In the genomic region with DNA sequence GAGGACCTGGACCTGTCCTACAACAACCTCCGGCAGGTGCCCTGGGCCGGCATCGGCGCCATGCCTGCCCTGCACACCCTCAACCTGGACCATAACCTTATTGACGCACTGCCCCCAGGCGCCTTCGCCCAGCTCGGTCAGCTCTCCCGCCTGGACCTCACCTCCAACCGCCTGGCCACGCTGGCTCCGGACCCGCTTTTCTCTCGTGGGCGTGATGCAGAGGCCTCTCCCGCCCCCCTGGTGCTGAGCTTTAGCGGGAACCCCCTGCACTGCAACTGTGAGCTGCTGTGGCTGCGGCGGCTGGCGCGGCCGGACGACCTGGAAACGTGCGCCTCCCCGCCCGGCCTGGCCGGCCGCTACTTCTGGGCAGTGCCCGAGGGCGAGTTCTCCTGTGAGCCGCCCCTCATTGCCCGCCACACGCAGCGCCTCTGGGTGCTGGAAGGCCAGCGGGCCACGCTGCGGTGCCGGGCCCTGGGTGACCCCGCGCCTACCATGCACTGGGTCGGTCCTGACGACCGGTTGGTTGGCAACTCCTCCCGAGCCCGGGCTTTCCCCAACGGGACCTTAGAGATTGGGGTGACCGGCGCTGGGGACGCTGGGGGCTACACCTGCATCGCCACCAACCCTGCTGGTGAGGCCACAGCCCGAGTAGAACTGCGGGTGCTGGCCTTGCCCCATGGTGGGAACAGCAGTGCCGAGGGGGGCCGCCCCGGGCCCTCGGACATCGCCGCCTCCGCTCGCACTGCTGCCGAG, we compare ENCODE assay signal across 12 cellular contexts. TPM values are rescaled to one million over a fixed set of nuclear protein-coding genes. Genes with fewer than 3 reads are reported as not detected.
A peak's percentile ranks its signal among the peaks of the same experiment; 100 is the strongest.
DNase-seq lines count a peak whose midpoint lies in the region; ATAC-seq and TF ChIP-seq lines count a peak whose summit lies in the region.
"Had no signal": no experiment of that assay in that cellular context is flagged by ENCODE, and none has a peak within 500 bp of the region (broad histone marks: within the 10 kb centered on the region; RNA-seq: fewer than 3 reads in every experiment).

No MANE protein-coding gene starts in this region.

- no peaks in the 10 kb centered on the region for H3K9me3 Mint-ChIP-seq in activated CD4-positive, alpha-beta T cell treated with anti-CD3 and anti-CD28 coated beads for 36 hours (ENCODE audit: low read depth)
- H3K9me3 Mint-ChIP-seq in central memory CD8-positive, alpha-beta T cell = no peaks in the 10 kb centered on the region

- peaks cover 6% of the 10 kb centered on the region; the same call in 1 of the 2 replicates for H3K36me3 ChIP-seq in OCI-LY7 (ENCODE audit: insufficient read depth, low read length)
- H3K36me3 ChIP-seq in osteoblast (ENCODE audit: insufficient read depth, low read length) = no peaks in the 10 kb centered on the region

- H3K79me2 ChIP-seq in OCI-LY7 (ENCODE audit: insufficient read depth, low read depth, low read length) (peaks cover 7% of the 10 kb centered on the region; the same call in 1 of the 2 replicates), osteoblast (ENCODE audit: insufficient read depth, low read length) (peaks cover 5% of the 10 kb centered on the region)

- CTCF ChIA-PET in activated CD4-positive, alpha-beta T cell treated with anti-CD3 and anti-CD28 coated beads for 36 hours (lab: Charles Lee) = interaction anchor here (0.7 kb wide), 1 partner anchor 22 kb away, joined by 4 read pairs; no protein-coding TSS in a partner anchor
- CTCF ChIA-PET in OCI-LY7 (lab: Charles Lee; ENCODE audit: unreplicated experiment) = interaction anchor here (0.6 kb wide), 1 partner anchor 148 kb away, joined by 3 read pairs; no protein-coding TSS in a partner anchor

- peaks cover 4% of the 10 kb centered on the region for H3K4me1 Mint-ChIP-seq in activated CD4-positive, alpha-beta T cell treated with anti-CD3 and anti-CD28 coated beads for 36 hours
- H3K4me1 Mint-ChIP-seq in central memory CD8-positive, alpha-beta T cell = peaks cover 9% of the 10 kb centered on the region

- H3K4me2 ChIP-seq in OCI-LY7 (ENCODE audit: low read length) (peak overlapping the region; percentile 71), osteoblast (ENCODE audit: insufficient read depth, low read length) (no peak overlapping the region)

- H3K27me3 ChIP-seq in osteoblast (ENCODE audit: insufficient read depth, low read length) = no peaks in the 10 kb centered on the region

- no peak overlapping the region for H2AFZ ChIP-seq in OCI-LY7 (ENCODE audit: low read length)
- H2AFZ ChIP-seq in osteoblast (ENCODE audit: low read length) = no peak overlapping the region

- H3K4me1 ChIP-seq in OCI-LY7 (ENCODE audit: insufficient read depth, low read length, poor library complexity, severe bottlenecking) = peaks cover 36% of the 10 kb centered on the region
- H3K4me1 ChIP-seq in osteoblast (ENCODE audit: insufficient read depth, low read length) = peaks cover 6% of the 10 kb centered on the region

- no peak overlapping the region for H3K27ac ChIP-seq in OCI-LY7 (ENCODE audit: low read depth, low read length, poor library complexity, severe bottlenecking)
- no peak overlapping the region for H3K27ac ChIP-seq in osteoblast (ENCODE audit: low read depth, low read length)

- no peaks in the 10 kb centered on the region for H3K9me2 ChIP-seq in OCI-LY7 (ENCODE audit: insufficient read depth, low read length)

- no TSS peak for BruUV-seq in OCI-LY7 (replicated peaks; lab: Mats Ljungman, UMichigan)

- DNase-seq in activated CD4-positive, alpha-beta T cell treated with anti-CD3 and anti-CD28 coated beads for 36 hours = no peak
- DNase-seq in activated CD4-positive, alpha-beta T cell treated with anti-CD3 and anti-CD28 coated beads for 48 hours = no peak
- DNase-seq in OCI-LY7 (ENCODE audit: low spot score) = no peak
- no peak for DNase-seq in central memory CD8-positive, alpha-beta T cell (ENCODE audit: low spot score in 2 of 2)
- DNase-seq in osteoblast (ENCODE audit: insufficient read length, low spot score, missing footprints) = peak; percentile 83
- DNase-seq in NCI-H524 treated with DMSO at 0.1 percent for 48 hours (lab: John Stamatoyannopoulos, UW) = no peak
- no peak for DNase-seq in hippocampal formation (lab: John Stamatoyannopoulos, UW)
- no peak for DNase-seq in COLO829 (ENCODE audit: low spot score)
- DNase-seq: central memory CD4-positive, alpha-beta T cell; NCI-H1105 treated with DMSO at 0.1 percent for 48 hours; NCI-H82; stimulated activated CD4-positive, alpha-beta T cell treated with anti-CD3 and anti-CD28 coated beads, Interleukin-2, amount 100 ng/mL, for 48 hours had no signal

- POLR2A ChIA-PET in activated CD4-positive, alpha-beta T cell treated with anti-CD3 and anti-CD28 coated beads for 36 hours (lab: Charles Lee) = interaction anchor here (0.6 kb wide), 1 partner anchor 18 kb away, joined by 3 read pairs; no protein-coding TSS in a partner anchor
- POLR2A ChIA-PET in OCI-LY7 (lab: Charles Lee) = no interaction called here

- peak overlapping the region; percentile 75 for H3K4me3 Mint-ChIP-seq in activated CD4-positive, alpha-beta T cell treated with anti-CD3 and anti-CD28 coated beads for 36 hours
- peak overlapping the region; percentile 78 for H3K4me3 Mint-ChIP-seq in central memory CD8-positive, alpha-beta T cell

- no peak for ATAC-seq in activated CD4-positive, alpha-beta T cell treated with anti-CD3 and anti-CD28 coated beads for 36 hours
- ATAC-seq in central memory CD8-positive, alpha-beta T cell (replicated peaks; ENCODE audit: extremely low read depth, poor library complexity, severe bottlenecking) = no peak

- peak overlapping the region; percentile 89 for H3K4me3 ChIP-seq in OCI-LY7 (ENCODE audit: low read depth, low read length, poor library complexity, severe bottlenecking)
- H3K4me3 ChIP-seq in osteoblast (ENCODE audit: insufficient read depth, low read length) = no peak overlapping the region

- H4K20me1 ChIP-seq in OCI-LY7 (ENCODE audit: insufficient read depth, low read length) (no peaks in the 10 kb centered on the region), osteoblast (ENCODE audit: insufficient read depth, low read length) (no peaks in the 10 kb centered on the region)

- H3K27ac Mint-ChIP-seq in activated CD4-positive, alpha-beta T cell treated with anti-CD3 and anti-CD28 coated beads for 36 hours = no peak overlapping the region
- H3K27ac Mint-ChIP-seq in central memory CD8-positive, alpha-beta T cell (ENCODE audit: low read depth) = peak overlapping the region; percentile 19

- H3K9me3 ChIP-seq in OCI-LY7 (ENCODE audit: low read length) = no peaks in the 10 kb centered on the region
- no peaks in the 10 kb centered on the region for H3K9me3 ChIP-seq in osteoblast (ENCODE audit: low read depth, low read length)

- no peaks in the 10 kb centered on the region for H3K27me3 Mint-ChIP-seq in activated CD4-positive, alpha-beta T cell treated with anti-CD3 and anti-CD28 coated beads for 36 hours
- no peaks in the 10 kb centered on the region for H3K27me3 Mint-ChIP-seq in central memory CD8-positive, alpha-beta T cell

- H3K36me3 Mint-ChIP-seq in activated CD4-positive, alpha-beta T cell treated with anti-CD3 and anti-CD28 coated beads for 36 hours (ENCODE audit: low read depth) = peaks cover 5% of the 10 kb centered on the region
- peaks cover 9% of the 10 kb centered on the region for H3K36me3 Mint-ChIP-seq in central memory CD8-positive, alpha-beta T cell (ENCODE audit: insufficient read depth)

- TF ChIP-seq CTCF in OCI-LY7 (conservative IDR thresholded peaks at IDR 0.05; ENCODE audit: low read length) (no peak), osteoblast (IDR thresholded peaks at IDR 0.05; ENCODE audit: extremely low read depth, low read depth, low read length) (no peak)

- intact Hi-C loops in activated CD4-positive, alpha-beta T cell treated with anti-CD3 and anti-CD28 coated beads for 36 hours (cut with DNase I, micrococcal nuclease) = loop anchor here in 1 of 2 experiments (5.0 kb wide), 1 partner anchor 806 kb away; a partner anchor contains a TSS
- intact Hi-C loops in OCI-LY7 (cut with micrococcal nuclease; ENCODE audit: unreplicated experiment) = no loop called here

RNA-seq across cellular contexts. Expression of a gene that starts 1.5 kb away (rescaled TPM):
- total RNA-seq in activated CD4-positive, alpha-beta T cell treated with anti-CD3 and anti-CD28 coated beads for 36 hours = 10 to 100 TPM; 19.2 to 22.7 TPM
- total RNA-seq in OCI-LY7 (2014; rRNA removed; shearing (Covaris generic)) = 27.2 and 33.9 TPM in 2 replicates
- 34.9 and 38.6 TPM in 2 replicates for total RNA-seq in OCI-LY7 (2022)
- total RNA-seq in osteoblast = 15.9 and 16.3 TPM in 2 replicates

RNA-seq across cellular contexts. Expression of a gene that starts 15.1 kb away (rescaled TPM):
- total RNA-seq in activated CD4-positive, alpha-beta T cell treated with anti-CD3 and anti-CD28 coated beads for 36 hours = 10 to 100 TPM; 24.9 to 25.6 TPM
- 45.3 and 62.9 TPM in 2 replicates for total RNA-seq in OCI-LY7 (2014; rRNA removed; shearing (Covaris generic))
- total RNA-seq in OCI-LY7 (2022) (31.6 and 34.9 TPM in 2 replicates), osteoblast (11.5 and 18.1 TPM in 2 replicates)
